In genomic region chr6:28657367-28657755, GRCh38 we compare ENCODE assay signal across 8 cellular contexts.
DNase-seq lines count a peak whose midpoint lies in the region; ATAC-seq and TF ChIP-seq lines count a peak whose summit lies in the region.

No MANE protein-coding gene starts in this region.

- H3K27me3 Mint-ChIP-seq in activated naive CD8-positive, alpha-beta T cell treated with anti-CD3 and anti-CD28 coated beads for 36 hours: peaks cover 81% of the 10 kb centered on the region

- peaks cover 24% of the 10 kb centered on the region for H3K4me1 Mint-ChIP-seq in activated naive CD8-positive, alpha-beta T cell treated with anti-CD3 and anti-CD28 coated beads for 36 hours

- peaks cover 5% of the 10 kb centered on the region for H3K9me3 Mint-ChIP-seq in activated naive CD8-positive, alpha-beta T cell treated with anti-CD3 and anti-CD28 coated beads for 36 hours

- no peak for DNase-seq in heart right ventricle
- no peak for DNase-seq in left ventricle myocardium superior
- DNase-seq in activated naive CD8-positive, alpha-beta T cell treated with anti-CD3 and anti-CD28 coated beads for 36 hours: no peak
- no peak for DNase-seq in kidney epithelial cell (ENCODE audit: low read depth)
- no peak for DNase-seq in uterus
- DNase-seq in NCI-H2107 treated with DMSO at 0.1 percent for 48 hours (lab: John Stamatoyannopoulos, UW; ENCODE audit: unreplicated experiment): no peak
- DNase-seq in OCI-M1 (lab: John Stamatoyannopoulos, UW): no peak

- intact Hi-C loops in heart right ventricle (cut with DNase I) (no loop called here), left ventricle myocardium superior (cut with micrococcal nuclease) (no loop called here), uterus (cut with DNase I; ENCODE audit: low total_unique reads) (no loop called here)

- WGBS in heart right ventricle, 2 donors: 3 to 6% methylated on average over 10 of the region's 10 CpGs

- H3K4me3 ChIP-seq in heart right ventricle (peak overlapping the region in 9 of 10 donors; percentile 18 to 53 (median 41)), kidney epithelial cell (ENCODE audit: low read depth, low read length) (peak overlapping the region; percentile 22), uterus (peak overlapping the region; percentile 42 to 43)

- peaks cover 8% of the 10 kb centered on the region for H3K36me3 Mint-ChIP-seq in activated naive CD8-positive, alpha-beta T cell treated with anti-CD3 and anti-CD28 coated beads for 36 hours

- H3K27ac ChIP-seq in heart right ventricle (no peak overlapping the region), uterus (peak overlapping the region; percentile 7 to 45)

- H3K4me3 Mint-ChIP-seq in activated naive CD8-positive, alpha-beta T cell treated with anti-CD3 and anti-CD28 coated beads for 36 hours: peak overlapping the region; percentile 77

- H3K4me1 ChIP-seq in heart right ventricle (peaks cover 0 to 21% (median 0%) of the 10 kb centered on the region in 9 donors), uterus (no peaks in the 10 kb centered on the region)

- TF ChIP-seq CTCF in heart right ventricle (IDR thresholded peaks at IDR 0.05) (no peak), kidney epithelial cell (IDR thresholded peaks at IDR 0.05; ENCODE audit: insufficient read depth, low read length, poor library complexity, severe bottlenecking) (no peak), uterus (IDR thresholded peaks at IDR 0.05) (no peak)

- peaks cover 0 to 89% (median 58%) of the 10 kb centered on the region in 7 donors for H3K27me3 ChIP-seq in heart right ventricle
- H3K27me3 ChIP-seq in kidney epithelial cell (ENCODE audit: control insufficient read depth, insufficient read depth, low read length): peaks cover 2% of the 10 kb centered on the region
- H3K27me3 ChIP-seq in uterus: no peaks in the 10 kb centered on the region

- TF ChIP-seq POLR2A in uterus (IDR thresholded peaks at IDR 0.05): no peak

- H3K9me3 ChIP-seq in heart right ventricle: no peaks in the 10 kb centered on the region
- no peaks in the 10 kb centered on the region for H3K9me3 ChIP-seq in uterus

- peak overlapping the region; percentile 4 for H3K27ac Mint-ChIP-seq in activated naive CD8-positive, alpha-beta T cell treated with anti-CD3 and anti-CD28 coated beads for 36 hours

- no peak for ATAC-seq in heart right ventricle
- ATAC-seq in left ventricle myocardium superior: no peak
- no peak for ATAC-seq in HG03175 (IDR thresholded peaks at IDR 0.05; ENCODE audit: unreplicated experiment)

- H3K36me3 ChIP-seq in heart right ventricle (no peaks in the 10 kb centered on the region), kidney epithelial cell (ENCODE audit: control insufficient read depth, insufficient read depth, low read length) (no peaks in the 10 kb centered on the region), uterus (no peaks in the 10 kb centered on the region)

Comparison
In these comparisons a context has a peak if more than half of its experiments do, and no peak if none do; other contexts are left out.
1. H3K27ac ChIP-seq: peak in uterus (2 of 2); none in heart right ventricle (0 of 10).
2. Peak in every context shown above with its lines, with median percentiles within 50 percentile points of each other: H3K4me3 ChIP-seq.